Comparison of ENCODE assay signal across 19 cellular contexts in the genomic region with DNA sequence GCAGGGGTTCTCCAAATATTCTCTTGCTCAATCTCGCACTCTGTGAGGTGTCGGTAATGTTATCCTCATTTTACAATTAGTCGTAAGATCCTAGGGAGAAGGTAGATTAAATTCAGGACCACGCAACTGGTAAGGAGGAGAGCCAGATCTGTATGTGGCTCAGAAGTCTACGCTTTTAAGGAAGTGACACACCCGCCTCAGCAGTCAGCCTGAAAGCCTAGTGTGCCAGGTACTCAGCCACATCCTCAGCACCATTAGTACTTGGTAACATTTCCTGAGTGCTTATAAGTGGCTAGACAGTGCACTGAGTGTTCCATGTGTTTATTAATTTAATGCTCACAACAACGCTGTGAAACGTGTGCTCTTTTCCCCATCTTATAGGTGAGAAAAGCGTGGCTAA.
DNase-seq lines count a peak whose midpoint lies in the region; ATAC-seq and TF ChIP-seq lines count a peak whose summit lies in the region.
"Had no signal": no experiment of that assay in that cellular context is flagged by ENCODE, and none has a peak within 500 bp of the region (broad histone marks: within the 10 kb centered on the region; RNA-seq: fewer than 3 reads in every experiment).

No MANE protein-coding gene starts in this region.

- TF ChIP-seq POLR2A in uterus (IDR thresholded peaks at IDR 0.05): no peak

- H3K27ac Mint-ChIP-seq in activated CD4-positive, alpha-beta T cell treated with anti-CD3 and anti-CD28 coated beads for 36 hours: peak overlapping the region; percentile 20
- no peak overlapping the region for H3K27ac Mint-ChIP-seq in stimulated activated naive CD8-positive, alpha-beta T cell treated with anti-CD3 and anti-CD28 coated beads, Interleukin-15, amount 100 ng/mL, for 72 hours
- H3K27ac Mint-ChIP-seq in central memory CD8-positive, alpha-beta T cell (ENCODE audit: low read depth): peak overlapping the region; percentile 66
- H3K27ac Mint-ChIP-seq: stimulated activated naive CD8-positive, alpha-beta T cell treated with anti-CD3 and anti-CD28 coated beads, Interleukin-15, Interleukin-2, amounts not matched to agents 100 ng/mL and 50 ng/mL, for 24 hours had no signal

- H3K27ac ChIP-seq in PC-9 (no peak overlapping the region), uterus (no peak overlapping the region)
- H3K27ac ChIP-seq: coronary artery, KMS-11, lower lobe of right lung, neutrophil, RWPE1, SK-N-MC, tibial artery had no signal

- H3K4me3 ChIP-seq in PC-9 (no peak overlapping the region), uterus (no peak overlapping the region)
- H3K4me3 ChIP-seq: coronary artery, lower lobe of right lung, SK-N-MC, tibial artery had no signal

- TF ChIP-seq CTCF in PC-9 (conservative IDR thresholded peaks at IDR 0.05): no peak
- TF ChIP-seq CTCF in uterus (IDR thresholded peaks at IDR 0.05): no peak

- H3K36me3 ChIP-seq in PC-9 (ENCODE audit: low read depth): peaks cover 21% of the 10 kb centered on the region
- no peaks in the 10 kb centered on the region for H3K36me3 ChIP-seq in uterus

- H3K27me3 ChIP-seq in PC-9 (ENCODE audit: insufficient read depth, low read depth) (no peaks in the 10 kb centered on the region), uterus (no peaks in the 10 kb centered on the region)
- H3K27me3 ChIP-seq: neutrophil, tibial artery had no signal

- H4K20me1 ChIP-seq in PC-9 (ENCODE audit: insufficient read depth): no peaks in the 10 kb centered on the region

- no peaks in the 10 kb centered on the region for H3K9me2 ChIP-seq in PC-9 (ENCODE audit: insufficient read depth)

- no peak overlapping the region for H3K4me2 ChIP-seq in PC-9
- H3K4me2 ChIP-seq: KMS-11 had no signal

- no peaks in the 10 kb centered on the region for H3K9me3 Mint-ChIP-seq in activated CD4-positive, alpha-beta T cell treated with anti-CD3 and anti-CD28 coated beads for 36 hours (ENCODE audit: low read depth)
- no peaks in the 10 kb centered on the region for H3K9me3 Mint-ChIP-seq in stimulated activated naive CD8-positive, alpha-beta T cell treated with anti-CD3 and anti-CD28 coated beads, Interleukin-15, amount 100 ng/mL, for 72 hours
- H3K9me3 Mint-ChIP-seq in central memory CD8-positive, alpha-beta T cell: no peaks in the 10 kb centered on the region
- H3K9me3 Mint-ChIP-seq: stimulated activated naive CD8-positive, alpha-beta T cell treated with anti-CD3 and anti-CD28 coated beads, Interleukin-15, Interleukin-2, amounts not matched to agents 100 ng/mL and 50 ng/mL, for 24 hours had no signal

- DNase-seq in activated CD4-positive, alpha-beta T cell treated with anti-CD3 and anti-CD28 coated beads for 36 hours: peak; percentile 41
- no peak for DNase-seq in activated CD4-positive, alpha-beta T cell treated with anti-CD3 and anti-CD28 coated beads, Interleukin-2, amount 50 U/mL, for 1 hour
- DNase-seq in stimulated activated naive CD8-positive, alpha-beta T cell treated with anti-CD3 and anti-CD28 coated beads, Interleukin-15, amount 100 ng/mL, for 72 hours: no peak
- DNase-seq in stimulated activated naive CD8-positive, alpha-beta T cell treated with anti-CD3 and anti-CD28 coated beads, Interleukin-15, Interleukin-2, amounts not matched to agents 100 U/mL and 50 U/mL, for 24 hours: no peak
- DNase-seq in central memory CD8-positive, alpha-beta T cell (ENCODE audit: low spot score in 2 of 2): no peak
- DNase-seq in PC-9: no peak
- DNase-seq in COR-L47 (lab: John Stamatoyannopoulos, UW): no peak
- DNase-seq in uterus: no peak
- DNase-seq: DND-41; lower lobe of right lung; NCI-H69; stimulated activated CD4-positive, alpha-beta T cell treated with anti-CD3 and anti-CD28 coated beads, Interleukin-2, amount 100 ng/mL, for 24 hours; tibial artery had no signal

- intact Hi-C loops in activated CD4-positive, alpha-beta T cell treated with anti-CD3 and anti-CD28 coated beads for 36 hours (cut with DNase I, micrococcal nuclease): no loop called here
- intact Hi-C loops in PC-9 (cut with micrococcal nuclease; ENCODE audit: unreplicated experiment): no loop called here
- intact Hi-C loops in uterus (cut with DNase I; ENCODE audit: low total_unique reads): no loop called here

- H3K4me3 Mint-ChIP-seq in activated CD4-positive, alpha-beta T cell treated with anti-CD3 and anti-CD28 coated beads for 36 hours: no peak overlapping the region
- no peak overlapping the region for H3K4me3 Mint-ChIP-seq in stimulated activated naive CD8-positive, alpha-beta T cell treated with anti-CD3 and anti-CD28 coated beads, Interleukin-15, amount 100 ng/mL, for 72 hours
- no peak overlapping the region for H3K4me3 Mint-ChIP-seq in central memory CD8-positive, alpha-beta T cell
- H3K4me3 Mint-ChIP-seq: stimulated activated naive CD8-positive, alpha-beta T cell treated with anti-CD3 and anti-CD28 coated beads, Interleukin-15, Interleukin-2, amounts not matched to agents 100 ng/mL and 50 ng/mL, for 24 hours had no signal

- H3K4me1 Mint-ChIP-seq in activated CD4-positive, alpha-beta T cell treated with anti-CD3 and anti-CD28 coated beads for 36 hours: peaks cover 28% of the 10 kb centered on the region
- H3K4me1 Mint-ChIP-seq in stimulated activated naive CD8-positive, alpha-beta T cell treated with anti-CD3 and anti-CD28 coated beads, Interleukin-15, amount 100 ng/mL, for 72 hours: peaks cover 20% of the 10 kb centered on the region
- H3K4me1 Mint-ChIP-seq in central memory CD8-positive, alpha-beta T cell: peaks cover 20% of the 10 kb centered on the region

- BruUV-seq in PC-9 (replicated peaks; lab: Mats Ljungman, UMichigan): no TSS peak

- peaks cover 38% of the 10 kb centered on the region for H3K36me3 Mint-ChIP-seq in activated CD4-positive, alpha-beta T cell treated with anti-CD3 and anti-CD28 coated beads for 36 hours (ENCODE audit: low read depth)
- peaks cover 12% of the 10 kb centered on the region for H3K36me3 Mint-ChIP-seq in central memory CD8-positive, alpha-beta T cell (ENCODE audit: insufficient read depth)

- H3K4me1 ChIP-seq in PC-9 (replicated peaks; ENCODE audit: insufficient read depth) (no peaks in the 10 kb centered on the region), uterus (no peaks in the 10 kb centered on the region)
- H3K4me1 ChIP-seq: lower lobe of right lung, tibial artery had no signal

- no peaks in the 10 kb centered on the region for H3K79me2 ChIP-seq in PC-9 (ENCODE audit: low read depth)

- H3F3A ChIP-seq in PC-9 (ENCODE audit: insufficient read depth, low read depth): no peaks in the 10 kb centered on the region

- POLR2A ChIA-PET in activated CD4-positive, alpha-beta T cell treated with anti-CD3 and anti-CD28 coated beads for 36 hours (lab: Charles Lee): no interaction called here
- POLR2A ChIA-PET in PC-9 (lab: Charles Lee; ENCODE audit: unreplicated experiment): no interaction called here

- no peaks in the 10 kb centered on the region for H3K27me3 Mint-ChIP-seq in activated CD4-positive, alpha-beta T cell treated with anti-CD3 and anti-CD28 coated beads for 36 hours
- H3K27me3 Mint-ChIP-seq in stimulated activated naive CD8-positive, alpha-beta T cell treated with anti-CD3 and anti-CD28 coated beads, Interleukin-15, amount 100 ng/mL, for 72 hours: no peaks in the 10 kb centered on the region
- no peaks in the 10 kb centered on the region for H3K27me3 Mint-ChIP-seq in central memory CD8-positive, alpha-beta T cell
- H3K27me3 Mint-ChIP-seq: stimulated activated naive CD8-positive, alpha-beta T cell treated with anti-CD3 and anti-CD28 coated beads, Interleukin-15, Interleukin-2, amounts not matched to agents 100 ng/mL and 50 ng/mL, for 24 hours had no signal

- peak; percentile 83 for ATAC-seq in activated CD4-positive, alpha-beta T cell treated with anti-CD3 and anti-CD28 coated beads for 36 hours
- ATAC-seq in stimulated activated naive CD8-positive, alpha-beta T cell treated with anti-CD3 and anti-CD28 coated beads, Interleukin-15, amount 100 ng/mL, for 72 hours: peak; percentile 84
- ATAC-seq in stimulated activated naive CD8-positive, alpha-beta T cell treated with anti-CD3 and anti-CD28 coated beads, Interleukin-15, Interleukin-2, amounts not matched to agents 100 U/mL and 50 U/mL, for 24 hours: no peak
- peak; percentile 92 for ATAC-seq in central memory CD8-positive, alpha-beta T cell (replicated peaks; ENCODE audit: extremely low read depth, poor library complexity, severe bottlenecking)
- ATAC-seq: lower lobe of right lung had no signal

- no peak overlapping the region for H2AFZ ChIP-seq in PC-9

- H3K9me3 ChIP-seq in PC-9 (ENCODE audit: insufficient read depth, low read depth) (no peaks in the 10 kb centered on the region), uterus (no peaks in the 10 kb centered on the region)
- H3K9me3 ChIP-seq: lower lobe of right lung, neutrophil, tibial artery had no signal

- CTCF ChIA-PET in activated CD4-positive, alpha-beta T cell treated with anti-CD3 and anti-CD28 coated beads for 36 hours (lab: Charles Lee): no interaction called here
- CTCF ChIA-PET in PC-9 (lab: Charles Lee): no interaction called here

Comparison
In these comparisons a context has a peak if more than half of its experiments do, and no peak if none do; other contexts are left out.
1. H3K27ac Mint-ChIP-seq: peak in activated CD4-positive, alpha-beta T cell treated with anti-CD3 and anti-CD28 coated beads for 36 hours (single experiment) and central memory CD8-positive, alpha-beta T cell (single experiment); none in stimulated activated naive CD8-positive, alpha-beta T cell treated with anti-CD3 and anti-CD28 coated beads, Interleukin-15, amount 100 ng/mL, for 72 hours (0 of 2).